Comparison of ENCODE assay signal across 15 cellular contexts in the genomic region with DNA sequence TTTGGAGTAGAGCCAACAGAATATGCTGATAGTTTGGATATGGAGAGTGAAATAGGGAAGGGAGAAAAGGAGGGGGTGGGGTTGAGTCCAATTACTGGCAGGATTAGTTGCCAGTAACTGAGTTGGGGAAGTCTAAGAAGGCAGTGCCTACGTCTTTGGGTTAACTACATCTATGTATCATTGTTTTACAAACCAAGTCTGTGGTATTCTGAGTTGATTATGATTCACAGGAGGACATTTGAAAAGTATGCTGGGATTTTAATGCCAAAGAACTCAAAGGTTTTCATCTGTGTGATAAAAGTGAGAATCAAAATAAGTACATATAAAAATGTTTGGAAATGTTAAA. TPM values are rescaled to one million over a fixed set of nuclear protein-coding genes. Genes with fewer than 3 reads are reported as not detected.
A peak's percentile ranks its signal among the peaks of the same experiment; 100 is the strongest.
DNase-seq lines count a peak whose midpoint lies in the region; ATAC-seq and TF ChIP-seq lines count a peak whose summit lies in the region.
"Had no signal": no experiment of that assay in that cellular context is flagged by ENCODE, and none has a peak within 500 bp of the region (broad histone marks: within the 10 kb centered on the region; RNA-seq: fewer than 3 reads in every experiment).

No MANE protein-coding gene starts in this region.

- H3F3A ChIP-seq in GM23338 (replicated peaks; ENCODE audit: low read depth): no peaks in the 10 kb centered on the region

- H4K20me1 ChIP-seq in GM23338 (replicated peaks; ENCODE audit: insufficient read depth): peaks cover 5% of the 10 kb centered on the region

- no peaks in the 10 kb centered on the region for H3K9me3 ChIP-seq in uterus

- H3K4me3 Mint-ChIP-seq in GM23338: no peak overlapping the region
- H3K4me3 Mint-ChIP-seq: activated naive CD4-positive, alpha-beta T cell treated with anti-CD3 and anti-CD28 coated beads, Interleukin-2, amount 50 U/mL, for 24 hours; effector memory CD8-positive, alpha-beta T cell; nephron progenitor cell had no signal

- H3K9me3 Mint-ChIP-seq in GM23338: no peaks in the 10 kb centered on the region
- H3K9me3 Mint-ChIP-seq: activated naive CD4-positive, alpha-beta T cell treated with anti-CD3 and anti-CD28 coated beads, Interleukin-2, amount 50 U/mL, for 24 hours; effector memory CD8-positive, alpha-beta T cell; nephron progenitor cell had no signal

- H3K36me3 ChIP-seq in GM23338 (ENCODE audit: insufficient read depth) (no peaks in the 10 kb centered on the region), uterus (no peaks in the 10 kb centered on the region)

- peak overlapping the region; percentile 40 for H3K4me2 ChIP-seq in GM23338

- H3K4me1 Mint-ChIP-seq in GM23338: peaks cover 42% of the 10 kb centered on the region
- H3K4me1 Mint-ChIP-seq: activated naive CD4-positive, alpha-beta T cell treated with anti-CD3 and anti-CD28 coated beads, Interleukin-2, amount 50 U/mL, for 24 hours had no signal

- DNase-seq in GM23338 (ENCODE audit: low spot score): no peak
- peak; percentile 81 for DNase-seq in fibroblast of peridontal ligament (ENCODE audit: extremely low read depth)
- no peak for DNase-seq in sciatic nerve (ENCODE audit: low spot score)
- no peak for DNase-seq in left colon
- no peak for DNase-seq in uterus
- DNase-seq in NK-92 treated with Interleukin-12 subunit alpha and Interleukin-12 subunit beta, amount 100 ng/mL, for 24 hours (lab: John Stamatoyannopoulos, UW): no peak
- DNase-seq: activated CD4-positive, alpha-beta T cell treated with anti-CD3 and anti-CD28 coated beads, Interleukin-2, amount 50 U/mL, for 48 hours; effector memory CD8-positive, alpha-beta T cell; NCI-H1092; NCI-H510A; nephron progenitor cell; SW 1271 had no signal

- TF ChIP-seq POLR2A in uterus (IDR thresholded peaks at IDR 0.05): no peak

- no peak overlapping the region for H3K27ac ChIP-seq in GM23338 (ENCODE audit: low read depth)
- no peak overlapping the region for H3K27ac ChIP-seq in uterus

- ATAC-seq in GM23338: no peak; the same call in 2 of the 3 replicates
- ATAC-seq in SK-N-SH treated with all-trans-retinoic acid at 6 μM for 48 hours: peak; percentile 73
- ATAC-seq in sciatic nerve: peak; percentile 47
- no peak for ATAC-seq in left colon
- ATAC-seq in HG03457 (IDR thresholded peaks at IDR 0.05; ENCODE audit: unreplicated experiment): no peak
- ATAC-seq: effector memory CD8-positive, alpha-beta T cell had no signal

- H3K4me1 ChIP-seq in GM23338 (ENCODE audit: insufficient read depth): peaks cover 20% of the 10 kb centered on the region
- peaks cover 0 to 19% of the 10 kb centered on the region in 2 donors for H3K4me1 ChIP-seq in uterus

- no peak overlapping the region for H3K27ac Mint-ChIP-seq in GM23338
- H3K27ac Mint-ChIP-seq: activated naive CD4-positive, alpha-beta T cell treated with anti-CD3 and anti-CD28 coated beads, Interleukin-2, amount 50 U/mL, for 24 hours; effector memory CD8-positive, alpha-beta T cell; nephron progenitor cell had no signal

- peaks cover 87% of the 10 kb centered on the region for H3K79me2 ChIP-seq in GM23338 (replicated peaks; ENCODE audit: insufficient read depth)

- TF ChIP-seq CTCF in GM23338 (conservative IDR thresholded peaks at IDR 0.05; ENCODE audit: low read depth in 2 of 2): no peak
- no peak for TF ChIP-seq CTCF in uterus (IDR thresholded peaks at IDR 0.05)

- no peaks in the 10 kb centered on the region for H3K36me3 Mint-ChIP-seq in GM23338 (ENCODE audit: low read depth)
- H3K36me3 Mint-ChIP-seq: activated naive CD4-positive, alpha-beta T cell treated with anti-CD3 and anti-CD28 coated beads, Interleukin-2, amount 50 U/mL, for 24 hours had no signal

- H3K27me3 Mint-ChIP-seq in GM23338 (ENCODE audit: insufficient read depth, low read depth, poor library complexity): peaks cover 3% of the 10 kb centered on the region

- H2AFZ ChIP-seq in GM23338: no peak overlapping the region

- H3K4me3 ChIP-seq in GM23338: no peak overlapping the region
- no peak overlapping the region for H3K4me3 ChIP-seq in uterus

- intact Hi-C loops in sciatic nerve (cut with DNase I) (no loop called here), left colon (cut with DNase I, micrococcal nuclease) (no loop called here), uterus (cut with DNase I; ENCODE audit: low total_unique reads) (no loop called here)

- no peaks in the 10 kb centered on the region for H3K27me3 ChIP-seq in GM23338 (ENCODE audit: insufficient read depth)
- H3K27me3 ChIP-seq in uterus: no peaks in the 10 kb centered on the region

- H3K9me2 ChIP-seq in GM23338 (ENCODE audit: insufficient read depth): no peaks in the 10 kb centered on the region

TF ChIP-seq in GM23338, 12 proteins besides CTCF, POLR2A, EP300 and RAD21 (continues in another document):
- TF ChIP-seq NANOG (IDR thresholded peaks at IDR 0.05; ENCODE audit: borderline replicate concordance): no peak
- no peak for TF ChIP-seq CREB1 (CRISPR knock-in tag; IDR thresholded peaks at IDR 0.05; ENCODE audit: low read depth)
- no peak for TF ChIP-seq POLR2AphosphoS5 (IDR thresholded peaks at IDR 0.05; ENCODE audit: low read depth)
- TF ChIP-seq ZNF331 (CRISPR knock-in tag; IDR thresholded peaks at IDR 0.05; ENCODE audit: low read depth): no peak
- TF ChIP-seq EZH2 (IDR thresholded peaks at IDR 0.05; ENCODE audit: low read depth, unreplicated experiment): no peak
- TF ChIP-seq ZNF114 (CRISPR knock-in tag; IDR thresholded peaks at IDR 0.05): no peak

TF ChIP-seq in SK-N-SH treated with all-trans-retinoic acid at 6 μM for 48 hours, 23 proteins besides CTCF, POLR2A, EP300 and RAD21:
- TF ChIP-seq GLIS3 (CRISPR knock-in tag; IDR thresholded peaks at IDR 0.05): no peak
- no peak for TF ChIP-seq ZFP30 (CRISPR knock-in tag; IDR thresholded peaks at IDR 0.05)
- TF ChIP-seq, protein P1, sequence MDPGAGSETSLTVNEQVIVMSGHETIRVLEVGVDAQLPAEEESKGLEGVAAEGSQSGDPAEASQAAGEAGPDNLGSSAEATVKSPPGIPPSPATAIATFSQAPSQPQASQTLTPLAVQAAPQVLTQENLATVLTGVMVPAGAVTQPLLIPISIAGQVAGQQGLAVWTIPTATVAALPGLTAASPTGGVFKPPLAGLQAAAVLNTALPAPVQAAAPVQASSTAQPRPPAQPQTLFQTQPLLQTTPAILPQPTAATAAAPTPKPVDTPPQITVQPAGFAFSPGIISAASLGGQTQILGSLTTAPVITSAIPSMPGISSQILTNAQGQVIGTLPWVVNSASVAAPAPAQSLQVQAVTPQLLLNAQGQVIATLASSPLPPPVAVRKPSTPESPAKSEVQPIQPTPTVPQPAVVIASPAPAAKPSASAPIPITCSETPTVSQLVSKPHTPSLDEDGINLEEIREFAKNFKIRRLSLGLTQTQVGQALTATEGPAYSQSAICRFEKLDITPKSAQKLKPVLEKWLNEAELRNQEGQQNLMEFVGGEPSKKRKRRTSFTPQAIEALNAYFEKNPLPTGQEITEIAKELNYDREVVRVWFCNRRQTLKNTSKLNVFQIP (CRISPR knock-in tag; IDR thresholded peaks at IDR 0.05; ENCODE audit: borderline replicate concordance, low read depth): no peak
- no peak for TF ChIP-seq PPARA (CRISPR knock-in tag; IDR thresholded peaks at IDR 0.05; ENCODE audit: borderline replicate concordance)
- TF ChIP-seq BACH2 (CRISPR knock-in tag; IDR thresholded peaks at IDR 0.05; ENCODE audit: borderline replicate concordance): no peak
- no peak for TF ChIP-seq CSDC2 (CRISPR knock-in tag; IDR thresholded peaks at IDR 0.05)
TF ChIP-seq in SK-N-SH treated with all-trans-retinoic acid at 6 μM for 48 hours: peak in this region for 0.

RNA-seq across cellular contexts. Expression of gene DSE, which starts 14.7 kb away (rescaled TPM):
- total RNA-seq in GM23338 (2014; rRNA removed; shearing (Covaris generic)): 41.5 and 45.2 TPM in 2 replicates
- 16.8 and 18.8 TPM in 2 replicates for polyA plus RNA-seq in GM23338 (2016; fragmentation: Nextera tagmentation; extraction: Ambion mirVana)
- 82.7 TPM for total RNA-seq in sciatic nerve
- total RNA-seq in left colon: 10 to 100 TPM in 1 of 2 donors, 1 to 10 TPM in 1; 8.0 to 10.9 TPM
- total RNA-seq in uterus: 10 to 100 TPM; 21.3 to 84.0 (median 42.3) TPM

Comparison
In these comparisons a context has a peak if more than half of its experiments do, and no peak if none do; other contexts are left out.
1. ATAC-seq: peak in SK-N-SH treated with all-trans-retinoic acid at 6 μM for 48 hours (single experiment) and sciatic nerve (single experiment); none in GM23338 (single experiment), left colon (single experiment) and HG03457 (single experiment).